Comparison of ENCODE assay signal across 27 cellular contexts in genomic region chr5:38211354-38211710, GRCh38. TPM values are rescaled to one million over a fixed set of nuclear protein-coding genes. Genes with fewer than 3 reads are reported as not detected.
"Had no signal": no experiment of that assay in that cellular context is flagged by ENCODE, and none has a peak within 500 bp of the region (broad histone marks: within the 10 kb centered on the region; RNA-seq: fewer than 3 reads in every experiment).

No MANE protein-coding gene starts in this region.

- ATAC-seq: left colon; left lung; lower lobe of right lung; naive thymus-derived CD8-positive, alpha-beta T cell; pancreas; right cardiac atrium; sciatic nerve; stimulated activated effector memory CD8-positive, alpha-beta T cell treated with anti-CD3 and anti-CD28 coated beads, Interleukin-12 subunit alpha, Interleukin-12 subunit beta, amount 100 ng/mL, for 72 hours; upper lobe of right lung had no signal

- H3K9me3 ChIP-seq: left lung, lower lobe of right lung, pancreas, prostate gland, suprapubic skin, thoracic aorta, tibial artery, upper lobe of right lung had no signal

- H3K36me3 ChIP-seq: left lung, lower lobe of right lung, pancreas, prostate gland, spleen, suprapubic skin, thoracic aorta, tibial artery, upper lobe of right lung had no signal

- H3K4me1 ChIP-seq: left lung, lower lobe of right lung, pancreas, prostate gland, spleen, suprapubic skin, tibial artery, upper lobe of right lung had no signal

- DNase-seq: hypothalamus; immature natural killer cell; kidney; left colon; left lung; lower lobe of right lung; mammary epithelial cell; mesenchymal stem cell; naive thymus-derived CD8-positive, alpha-beta T cell; nucleus accumbens; pancreas; posterior cingulate gyrus; retina; right cardiac atrium; spleen; stimulated activated CD4-positive, alpha-beta T cell treated with anti-CD3 and anti-CD28 coated beads, Interleukin-4, amount 100 ng/mL, for 24 hours; stimulated activated naive CD4-positive, alpha-beta T cell; tibial artery; upper lobe of right lung had no signal

- H3K27ac ChIP-seq: left lung, lower lobe of right lung, pancreas, prostate gland, skin epidermis, spleen, suprapubic skin, thoracic aorta, tibial artery, upper lobe of right lung had no signal

- H3K27me3 ChIP-seq: left lung, pancreas, suprapubic skin, tibial artery had no signal

- H3K4me3 ChIP-seq: left lung, lower lobe of right lung, pancreas, prostate gland, skin epidermis, spleen, suprapubic skin, thoracic aorta, tibial artery, upper lobe of right lung had no signal

- FAIRE-seq: islet of Langerhans, kidney, pancreas, urothelium cell line had no signal

RNA-seq across cellular contexts. Expression of gene EGFLAM, which starts 47.0 kb away (rescaled TPM):
- total RNA-seq: naive thymus-derived CD8-positive, alpha-beta T cell had no signal
